Comparison of ENCODE assay signal across 8 cellular contexts in the genomic region with DNA sequence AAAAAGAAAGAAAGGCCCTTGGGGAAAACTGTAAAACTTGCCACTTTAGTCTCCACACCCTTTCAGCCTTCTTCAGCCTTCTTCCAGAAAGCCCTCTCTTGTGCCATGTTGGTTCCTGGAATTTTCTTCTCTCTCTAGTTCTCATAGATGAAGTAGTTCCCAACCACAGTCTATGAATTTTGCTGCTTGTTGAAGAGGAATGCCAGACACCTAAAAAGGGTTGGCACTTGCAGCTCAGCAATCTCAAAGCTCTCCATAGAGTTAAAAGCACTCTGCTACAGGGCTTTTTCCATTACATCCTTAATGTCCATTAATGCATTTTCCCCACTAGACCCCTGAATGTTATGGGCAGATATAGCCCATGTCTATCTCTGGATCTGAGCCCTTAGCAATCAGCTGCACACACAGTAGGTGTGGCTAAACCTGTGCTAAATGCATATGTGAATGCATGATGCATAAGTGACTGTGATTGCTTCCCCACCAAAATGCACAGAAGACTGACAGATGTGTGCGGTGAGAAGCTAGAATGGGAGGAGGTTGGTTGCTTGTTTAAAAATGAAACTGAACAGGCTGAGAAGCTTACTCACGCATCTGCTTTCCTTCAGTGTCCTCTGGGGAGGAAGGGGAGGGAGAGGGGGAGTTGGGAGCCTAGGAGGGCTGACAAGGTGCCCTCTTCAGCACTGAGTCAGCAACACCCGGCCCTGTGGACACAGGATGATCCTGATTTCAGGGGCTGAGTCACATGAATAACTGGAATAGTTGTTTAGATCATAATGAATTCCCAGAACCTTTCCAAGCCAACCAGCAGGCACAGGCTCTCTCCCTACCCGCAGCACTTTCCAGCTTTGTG.
DNase-seq lines count a peak whose midpoint lies in the region; ATAC-seq, FAIRE-seq and TF ChIP-seq lines count a peak whose summit lies in the region.

No MANE protein-coding gene starts in this region.

- no peaks in the 10 kb centered on the region for H3K9me3 Mint-ChIP-seq in activated naive CD8-positive, alpha-beta T cell treated with anti-CD3 and anti-CD28 coated beads, Interleukin-2, amount 10 ng/mL, durations not matched to agents 7 days and 5 days

- TF ChIP-seq CTCF in right atrium auricular region (IDR thresholded peaks at IDR 0.05) = no peak

- peak; percentile 93 for FAIRE-seq in GM12891 (lab: Jason Lieb, UNC)

- TF ChIP-seq RAD21 in Ishikawa (IDR thresholded peaks at IDR 0.05; ENCODE audit: low read depth) = peak; percentile 14; the same call in 1 of the 2 replicates

- no peaks in the 10 kb centered on the region for H3K27me3 ChIP-seq in right atrium auricular region

- no peaks in the 10 kb centered on the region for H3K27me3 Mint-ChIP-seq in activated naive CD8-positive, alpha-beta T cell treated with anti-CD3 and anti-CD28 coated beads, Interleukin-2, amount 10 ng/mL, durations not matched to agents 7 days and 5 days

- H3K27ac Mint-ChIP-seq in activated naive CD8-positive, alpha-beta T cell treated with anti-CD3 and anti-CD28 coated beads, Interleukin-2, amount 10 ng/mL, durations not matched to agents 7 days and 5 days = peak overlapping the region; percentile 21

- DNase-seq in GM12891 (ENCODE audit: insufficient read length, low spot score) (peak; percentile 21), right atrium auricular region (ENCODE audit: low spot score) (peak; percentile 92), skeletal muscle cell (ENCODE audit: low read depth) (peak; percentile 100), NCI-H128 (lab: John Stamatoyannopoulos, UW; ENCODE audit: unreplicated experiment) (no peak)
- no peak for DNase-seq in activated naive CD8-positive, alpha-beta T cell treated with anti-CD3 and anti-CD28 coated beads, Interleukin-2, amount 10 ng/mL, durations not matched to agents 7 days and 5 days
- DNase-seq in stimulated activated naive CD4-positive, alpha-beta T cell (lab: John Stamatoyannopoulos, UW) = no peak

- H3K4me1 Mint-ChIP-seq in activated naive CD8-positive, alpha-beta T cell treated with anti-CD3 and anti-CD28 coated beads, Interleukin-2, amount 10 ng/mL, durations not matched to agents 7 days and 5 days = peaks cover 13% of the 10 kb centered on the region

- H3K4me3 Mint-ChIP-seq in activated naive CD8-positive, alpha-beta T cell treated with anti-CD3 and anti-CD28 coated beads, Interleukin-2, amount 10 ng/mL, durations not matched to agents 7 days and 5 days = peak overlapping the region; percentile 42

- ATAC-seq in GM21528 (IDR thresholded peaks at IDR 0.05; ENCODE audit: low FRiP score, unreplicated experiment) = peak; percentile 56
- ATAC-seq in activated naive CD8-positive, alpha-beta T cell treated with anti-CD3 and anti-CD28 coated beads, Interleukin-2, amount 10 ng/mL, durations not matched to agents 7 days and 5 days (ENCODE audit: low read depth) = peak; percentile 53

- peaks cover 0 to 23% of the 10 kb centered on the region in 2 donors for H3K4me1 ChIP-seq in right atrium auricular region

- no peaks in the 10 kb centered on the region for H3K36me3 ChIP-seq in right atrium auricular region

- peak; percentile 67 for TF ChIP-seq EP300 in Ishikawa (IDR thresholded peaks at IDR 0.05; ENCODE audit: borderline replicate concordance)

- no peaks in the 10 kb centered on the region for H3K9me3 ChIP-seq in right atrium auricular region

- H3K36me3 Mint-ChIP-seq in activated naive CD8-positive, alpha-beta T cell treated with anti-CD3 and anti-CD28 coated beads, Interleukin-2, amount 10 ng/mL, durations not matched to agents 7 days and 5 days = no peaks in the 10 kb centered on the region

- no peak for TF ChIP-seq POLR2A in GM12891 (IDR thresholded peaks at IDR 0.05; ENCODE audit: low read depth, low read length)

- H3K27ac ChIP-seq in right atrium auricular region = peak overlapping the region; percentile 78 to 87

- POLR2A ChIA-PET in activated naive CD8-positive, alpha-beta T cell treated with anti-CD3 and anti-CD28 coated beads, Interleukin-2, amount 10 ng/mL, durations not matched to agents 7 days and 5 days (lab: Charles Lee) = interaction anchor here (0.6 to 2.0 kb wide), 2 partner anchors 25 to 366 kb away, joined by 3 to 5 read pairs; no protein-coding TSS in a partner anchor

- H3K4me3 ChIP-seq in right atrium auricular region (peak overlapping the region; percentile 1 to 23), skeletal muscle cell (ENCODE audit: low read depth, low read length) (peak overlapping the region; percentile 14)

TF ChIP-seq in GM12891, 5 proteins besides CTCF, POLR2A, EP300 and RAD21:
- peak; percentile 79; the same call in 1 of the 2 replicates for TF ChIP-seq POU2F2 (IDR thresholded peaks at IDR 0.05; ENCODE audit: low read depth, low read length)
- TF ChIP-seq TAF1 (IDR thresholded peaks at IDR 0.05; ENCODE audit: low read depth, low read length) = no peak
- no peak for TF ChIP-seq POLR2AphosphoS5 (IDR thresholded peaks at IDR 0.05; ENCODE audit: low read depth, low read length)
TF ChIP-seq in GM12891: peak in this region for 1.

TF ChIP-seq in Ishikawa, 13 proteins besides CTCF, POLR2A, EP300 and RAD21:
- TF ChIP-seq FOXM1 (IDR thresholded peaks at IDR 0.05; ENCODE audit: borderline replicate concordance, low read depth) (no peak; the same call in 1 of the 2 replicates), YY1 (IDR thresholded peaks at IDR 0.05; ENCODE audit: low read depth) (0 out of 2 replicates have a peak, but pooled peaks have one; percentile 32), ZBTB7A (IDR thresholded peaks at IDR 0.05; ENCODE audit: low read depth) (no peak), TEAD4 (IDR thresholded peaks at IDR 0.05) (peak; percentile 86), CREB1 (IDR thresholded peaks at IDR 0.05; ENCODE audit: low read depth) (no peak), TCF12 (IDR thresholded peaks at IDR 0.05; ENCODE audit: low read depth) (peak; percentile 69), NFIC (IDR thresholded peaks at IDR 0.05) (peak; percentile 28; the same call in 1 of the 2 replicates), CEBPB (IDR thresholded peaks at IDR 0.05) (no peak), USF1 (IDR thresholded peaks at IDR 0.05) (no peak), EGR1 (IDR thresholded peaks at IDR 0.05) (no peak), MAX (IDR thresholded peaks at IDR 0.05) (peak; percentile 41; the same call in 1 of the 2 replicates), TAF1 (IDR thresholded peaks at IDR 0.05; ENCODE audit: low read depth) (no peak)
- TF ChIP-seq, protein P1, sequence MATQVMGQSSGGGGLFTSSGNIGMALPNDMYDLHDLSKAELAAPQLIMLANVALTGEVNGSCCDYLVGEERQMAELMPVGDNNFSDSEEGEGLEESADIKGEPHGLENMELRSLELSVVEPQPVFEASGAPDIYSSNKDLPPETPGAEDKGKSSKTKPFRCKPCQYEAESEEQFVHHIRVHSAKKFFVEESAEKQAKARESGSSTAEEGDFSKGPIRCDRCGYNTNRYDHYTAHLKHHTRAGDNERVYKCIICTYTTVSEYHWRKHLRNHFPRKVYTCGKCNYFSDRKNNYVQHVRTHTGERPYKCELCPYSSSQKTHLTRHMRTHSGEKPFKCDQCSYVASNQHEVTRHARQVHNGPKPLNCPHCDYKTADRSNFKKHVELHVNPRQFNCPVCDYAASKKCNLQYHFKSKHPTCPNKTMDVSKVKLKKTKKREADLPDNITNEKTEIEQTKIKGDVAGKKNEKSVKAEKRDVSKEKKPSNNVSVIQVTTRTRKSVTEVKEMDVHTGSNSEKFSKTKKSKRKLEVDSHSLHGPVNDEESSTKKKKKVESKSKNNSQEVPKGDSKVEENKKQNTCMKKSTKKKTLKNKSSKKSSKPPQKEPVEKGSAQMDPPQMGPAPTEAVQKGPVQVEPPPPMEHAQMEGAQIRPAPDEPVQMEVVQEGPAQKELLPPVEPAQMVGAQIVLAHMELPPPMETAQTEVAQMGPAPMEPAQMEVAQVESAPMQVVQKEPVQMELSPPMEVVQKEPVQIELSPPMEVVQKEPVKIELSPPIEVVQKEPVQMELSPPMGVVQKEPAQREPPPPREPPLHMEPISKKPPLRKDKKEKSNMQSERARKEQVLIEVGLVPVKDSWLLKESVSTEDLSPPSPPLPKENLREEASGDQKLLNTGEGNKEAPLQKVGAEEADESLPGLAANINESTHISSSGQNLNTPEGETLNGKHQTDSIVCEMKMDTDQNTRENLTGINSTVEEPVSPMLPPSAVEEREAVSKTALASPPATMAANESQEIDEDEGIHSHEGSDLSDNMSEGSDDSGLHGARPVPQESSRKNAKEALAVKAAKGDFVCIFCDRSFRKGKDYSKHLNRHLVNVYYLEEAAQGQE (IDR thresholded peaks at IDR 0.05; ENCODE audit: low read depth) = no peak

Comparison
In these comparisons a context has a peak if more than half of its experiments do, and no peak if none do; other contexts are left out.
1. DNase-seq: peak in GM12891 (single experiment), right atrium auricular region (single experiment) and skeletal muscle cell (single experiment); none in activated naive CD8-positive, alpha-beta T cell treated with anti-CD3 and anti-CD28 coated beads, Interleukin-2, amount 10 ng/mL, durations not matched to agents 7 days and 5 days (single experiment), NCI-H128 (single experiment) and stimulated activated naive CD4-positive, alpha-beta T cell (0 of 6).